In genomic region chr10:3514691-3515090, GRCh38 we compare ENCODE assay signal across 30 cellular contexts.
"Had no signal": no experiment of that assay in that cellular context is flagged by ENCODE, and none has a peak within 500 bp of the region (broad histone marks: within the 10 kb centered on the region; RNA-seq: fewer than 3 reads in every experiment).

No MANE protein-coding gene starts in this region.

- DNase-seq: activated CD4-positive, alpha-beta memory T cell treated with anti-CD3 and anti-CD28 coated beads for 36 hours; activated CD4-positive, alpha-beta T cell treated with anti-CD3 and anti-CD28 coated beads for 36 hours; activated CD4-positive, alpha-beta T cell treated with anti-CD3 and anti-CD28 coated beads, Interleukin-2, amount 10 ng/mL, durations not matched to agents 24 days and 14 days; activated CD4-positive, CD25-positive, alpha-beta regulatory T cell; activated CD4-positive, CD25-positive, alpha-beta regulatory T cell treated with anti-CD3 and anti-CD28 coated beads, Interleukin-2, amount 50 U/mL, for 72 hours; activated CD8-positive, alpha-beta memory T cell treated with anti-CD3 and anti-CD28 coated beads, Interleukin-2, amount 10 ng/mL, durations not matched to agents 7 days and 5 days; activated CD8-positive, alpha-beta memory T cell treated with anti-CD3 and anti-CD28 coated beads, Interleukin-2, amount 50 U/mL, for 4 hours; activated CD8-positive, alpha-beta T cell treated with anti-CD3 and anti-CD28 coated beads, Interleukin-2, amount 10 ng/mL, durations not matched to agents 7 days and 5 days; activated effector memory CD4-positive, alpha-beta T cell treated with anti-CD3 and anti-CD28 coated beads, Interleukin-2, amount 50 U/mL, for 16 hours; activated naive CD4-positive, alpha-beta T cell treated with Interleukin-2 at 50 U/mL for 16 hours; activated naive CD8-positive, alpha-beta T cell treated with anti-CD3 and anti-CD28 coated beads for 36 hours; activated naive CD8-positive, alpha-beta T cell treated with anti-CD3 and anti-CD28 coated beads, Interleukin-2, amount 50 U/mL, for 24 hours; activated T-cell treated with anti-CD3 and anti-CD28 coated beads, Interleukin-2, amount 50 U/mL, for 1 hour; activated T-cell treated with anti-CD3 and anti-CD28 coated beads, Interleukin-2, amount 50 U/mL, for 48 hours; adrenal gland; amygdala; aorta; body of pancreas; central memory CD4-positive, alpha-beta T cell; cerebellar nuclear complex; colonic mucosa; effector memory CD4-positive, alpha-beta T cell; endodermal cell; foreskin fibroblast; T-helper 1 cell; T-helper 17 cell; T1000; WERI-Rb-1 had no signal

- H3K4me3 ChIP-seq: adrenal gland, body of pancreas, colonic mucosa had no signal

- H3K36me3 ChIP-seq: adrenal gland, colonic mucosa, WERI-Rb-1 had no signal

- H3K27me3 ChIP-seq: adrenal gland, body of pancreas, colonic mucosa had no signal

- H3K4me1 ChIP-seq: adrenal gland, body of pancreas, colonic mucosa had no signal

- ATAC-seq: activated CD4-positive, alpha-beta T cell treated with anti-CD3 and anti-CD28 coated beads for 36 hours; activated CD8-positive, alpha-beta memory T cell treated with anti-CD3 and anti-CD28 coated beads, Interleukin-2, amount 10 ng/mL, durations not matched to agents 7 days and 5 days; activated CD8-positive, alpha-beta T cell treated with anti-CD3 and anti-CD28 coated beads, Interleukin-2, amount 10 ng/mL, durations not matched to agents 7 days and 5 days; activated naive CD8-positive, alpha-beta T cell treated with anti-CD3 and anti-CD28 coated beads, Interleukin-2, amount 50 U/mL, for 24 hours; body of pancreas; esophagus mucosa; T-helper 17 cell had no signal

- H3K27ac ChIP-seq: adrenal gland, body of pancreas, colonic mucosa, WERI-Rb-1 had no signal

- FAIRE-seq: frontal cortex had no signal

- H3K9me3 ChIP-seq: adrenal gland, body of pancreas, colonic mucosa had no signal
